8 cellular contexts compared by ENCODE assay signal in genomic region chrX:48801281-48802088, GRCh38. TPM values are rescaled to one million over a fixed set of nuclear protein-coding genes. Genes with fewer than 3 reads are reported as not detected.
DNase-seq lines count a peak whose midpoint lies in the region; ATAC-seq, FAIRE-seq and TF ChIP-seq lines count a peak whose summit lies in the region.

Gene HDAC6, plus strand, starts transcription at chrX:48802067. Its CDS starts 626 bp downstream, at chrX:48802693.

- TF ChIP-seq POLR2A in vagina (IDR thresholded peaks at IDR 0.05) = peak in 1 of 2 donors; percentile 8

- peak within 1 kb of the TSS; percentile 98 for H3K4me2 ChIP-seq in astrocyte (ENCODE audit: low read length)

- intact Hi-C loops in right cardiac atrium (cut with DNase I) = no loop called here
- intact Hi-C loops in vagina (cut with DNase I) = no loop called here

- under 1% methylated on average over 89 of the region's 89 CpGs for WGBS in right cardiac atrium

- H3K9ac ChIP-seq in astrocyte (ENCODE audit: low read length) = peak within 1 kb of the TSS; percentile 96

- H3K27me3 Mint-ChIP-seq in astrocyte (ENCODE audit: low read depth, unreplicated experiment) = no peaks in the 10 kb centered on the region

- peak; percentile 49 for FAIRE-seq in astrocyte (lab: Jason Lieb, UNC)

- H3K36me3 ChIP-seq in astrocyte (ENCODE audit: insufficient read depth, low read length) (no peaks in the 10 kb centered on the region), vagina (peaks cover 0 to 11% of the 10 kb centered on the region in 2 donors)

- no peaks in the 10 kb centered on the region for H3K27me3 ChIP-seq in astrocyte (ENCODE audit: insufficient read depth, low read length)
- no peaks in the 10 kb centered on the region for H3K27me3 ChIP-seq in right cardiac atrium (ENCODE audit: control insufficient read depth, insufficient read depth)
- H3K27me3 ChIP-seq in vagina = no peaks in the 10 kb centered on the region

- peak within 1 kb of the TSS; percentile 95 for H3K27ac ChIP-seq in astrocyte (ENCODE audit: low read depth, low read length)
- peak within 1 kb of the TSS; percentile 92 for H3K27ac ChIP-seq in right cardiac atrium (ENCODE audit: low read length)
- H3K27ac ChIP-seq in vagina = peak within 1 kb of the TSS; percentile 92

- H3K4me3 ChIP-seq in astrocyte (ENCODE audit: insufficient read depth, low read depth, low read length) (peak within 1 kb of the TSS; percentile 69), right cardiac atrium (ENCODE audit: low read length) (peak within 1 kb of the TSS; percentile 65), vagina (peak within 1 kb of the TSS; percentile 55 to 60)

- H3K9me3 Mint-ChIP-seq in astrocyte (ENCODE audit: unreplicated experiment) = no peaks in the 10 kb centered on the region

- peaks cover 3% of the 10 kb centered on the region for H3K4me1 Mint-ChIP-seq in astrocyte (ENCODE audit: low read depth, unreplicated experiment)

- peak within 1 kb of the TSS; percentile 97 for H2AFZ ChIP-seq in astrocyte (ENCODE audit: low read depth, low read length)

- no peaks in the 10 kb centered on the region for H3K79me2 ChIP-seq in astrocyte (ENCODE audit: insufficient read depth, low read length)

- peak; percentile 86 for ATAC-seq in GM18502 (IDR thresholded peaks at IDR 0.05; ENCODE audit: poor library complexity, unreplicated experiment)
- peak; percentile 80 for ATAC-seq in HG02970 (IDR thresholded peaks at IDR 0.05; ENCODE audit: low FRiP score, unreplicated experiment)
- ATAC-seq in right cardiac atrium = peak; percentile 96 to 97

- DNase-seq in NCI-H1930 (lab: John Stamatoyannopoulos, UW) = peak; percentile 97 to 98
- DNase-seq in T-helper 22 cell (ENCODE audit: low read depth) = peak; percentile 92
- peak; percentile 95 for DNase-seq in astrocyte (ENCODE audit: low read depth)
- peak; percentile 97 to 99 (median 98) for DNase-seq in right cardiac atrium
- peak; percentile 98 for DNase-seq in putamen (ENCODE audit: low spot score)
- peak in 1 of 2 donors; percentile 98 for DNase-seq in vagina (ENCODE audit: extremely low spot score in 2 of 2)

- H3K9me3 ChIP-seq in astrocyte (ENCODE audit: insufficient read depth, low read depth, low read length) = no peaks in the 10 kb centered on the region
- no peaks in the 10 kb centered on the region for H3K9me3 ChIP-seq in right cardiac atrium (ENCODE audit: control insufficient read depth, low read length)
- H3K9me3 ChIP-seq in vagina = no peaks in the 10 kb centered on the region

- peak within 1 kb of the TSS; percentile 95 for H3K4me3 Mint-ChIP-seq in astrocyte (ENCODE audit: unreplicated experiment)

- H3K27ac Mint-ChIP-seq in astrocyte (ENCODE audit: unreplicated experiment) = peak within 1 kb of the TSS; percentile 100

- peaks cover 10% of the 10 kb centered on the region for H3K4me1 ChIP-seq in astrocyte (ENCODE audit: insufficient read depth, low read length)
- H3K4me1 ChIP-seq in right cardiac atrium (ENCODE audit: control insufficient read depth, insufficient read depth, low read length) = no peaks in the 10 kb centered on the region
- peaks cover 11% of the 10 kb centered on the region for H3K4me1 ChIP-seq in vagina

- no peaks in the 10 kb centered on the region for H4K20me1 ChIP-seq in astrocyte (ENCODE audit: insufficient read depth, low read length)

- TF ChIP-seq CTCF in astrocyte (IDR thresholded peaks at IDR 0.05; ENCODE audit: insufficient read depth, low read depth, low read length) (no peak), vagina (IDR thresholded peaks at IDR 0.05) (no peak)

- no peaks in the 10 kb centered on the region for H3K36me3 Mint-ChIP-seq in astrocyte (ENCODE audit: low read depth, unreplicated experiment)

RNA-seq across cellular contexts. Expression of gene HDAC6, which starts in this region (rescaled TPM):
- total RNA-seq in astrocyte = 59.2 and 60.6 TPM in 2 replicates
- total RNA-seq in right cardiac atrium = 10 to 100 TPM; 42.6 to 56.7 (median 50.5) TPM
- 41.5 TPM for polyA plus RNA-seq in right cardiac atrium
- 67.8 TPM for total RNA-seq in vagina
